20 cellular contexts compared by ENCODE assay signal in genomic region chr4:71694946-71695345, GRCh38.
DNase-seq lines count a peak whose midpoint lies in the region; ATAC-seq and TF ChIP-seq lines count a peak whose summit lies in the region.
"Had no signal": no experiment of that assay in that cellular context is flagged by ENCODE, and none has a peak within 500 bp of the region (broad histone marks: within the 10 kb centered on the region; RNA-seq: fewer than 3 reads in every experiment).

No MANE protein-coding gene starts in this region.

- H3K4me1 ChIP-seq in trophoblast cell (ENCODE audit: control insufficient read depth in 1 of 2, insufficient read depth in 2 of 2, low read length in 2 of 2) (no peaks in the 10 kb centered on the region), suprapubic skin (no peaks in the 10 kb centered on the region)
- H3K4me1 ChIP-seq: A549, BLaER1 had no signal

- H3K23ac ChIP-seq in trophoblast cell (ENCODE audit: low read length): no peak overlapping the region

- no peak for TF ChIP-seq POLR2A in suprapubic skin (IDR thresholded peaks at IDR 0.05)

- peaks cover 3% of the 10 kb centered on the region for H3K9me3 Mint-ChIP-seq in chondrocyte (ENCODE audit: low read depth)
- H3K9me3 Mint-ChIP-seq in activated naive CD4-positive, alpha-beta T cell treated with anti-CD3 and anti-CD28 coated beads, Interleukin-2, amount 50 U/mL, for 72 hours: no peaks in the 10 kb centered on the region
- H3K9me3 Mint-ChIP-seq: CD8-positive, alpha-beta T cell; IgD-negative memory B cell had no signal

- H4K12ac ChIP-seq in trophoblast cell (ENCODE audit: low read depth, low read length): no peak overlapping the region

- H2BK5ac ChIP-seq in trophoblast cell (ENCODE audit: low read depth, low read length, poor library complexity): no peak overlapping the region

- no peak overlapping the region for H3K4me3 Mint-ChIP-seq in chondrocyte (ENCODE audit: unreplicated experiment)
- H3K4me3 Mint-ChIP-seq: CD8-positive, alpha-beta T cell; IgD-negative memory B cell had no signal

- H3K79me2 ChIP-seq in trophoblast cell (ENCODE audit: control insufficient read depth, insufficient read depth, low read length, poor library complexity): no peaks in the 10 kb centered on the region

- H4K91ac ChIP-seq in trophoblast cell (ENCODE audit: low read depth, low read length): no peak overlapping the region

- no peak overlapping the region for H3K4ac ChIP-seq in trophoblast cell (ENCODE audit: low read depth, low read length)

- H3K4me1 Mint-ChIP-seq in chondrocyte (ENCODE audit: low read depth): peaks cover 51% of the 10 kb centered on the region
- H3K4me1 Mint-ChIP-seq: IgD-negative memory B cell had no signal

- no peak for TF ChIP-seq CTCF in AG10803 (conservative IDR thresholded peaks at IDR 0.05; ENCODE audit: low read length)
- no peak for TF ChIP-seq CTCF in chondrocyte (IDR thresholded peaks at IDR 0.05)
- no peak for TF ChIP-seq CTCF in suprapubic skin (IDR thresholded peaks at IDR 0.05)

- H3K18ac ChIP-seq in trophoblast cell (ENCODE audit: low read length): no peak overlapping the region

- TF ChIP-seq EP300 in suprapubic skin (IDR thresholded peaks at IDR 0.05): no peak

- H3K4me2 ChIP-seq in trophoblast cell (ENCODE audit: low read length): no peak overlapping the region
- H3K4me2 ChIP-seq: A549, BLaER1 had no signal

- WGBS in trophoblast cell (ENCODE audit: extremely low coverage, insufficient coverage, insufficient read length): no CpG with 5 or more reads among the region's 5 CpGs
- WGBS in suprapubic skin: 35% methylated on average over 5 of the region's 5 CpGs

- H4K8ac ChIP-seq in trophoblast cell (ENCODE audit: low read depth, low read length): no peak overlapping the region

- H3K27ac Mint-ChIP-seq in chondrocyte (ENCODE audit: unreplicated experiment): peak overlapping the region; percentile 52
- no peak overlapping the region for H3K27ac Mint-ChIP-seq in activated naive CD4-positive, alpha-beta T cell treated with anti-CD3 and anti-CD28 coated beads, Interleukin-2, amount 50 U/mL, for 72 hours
- H3K27ac Mint-ChIP-seq: CD8-positive, alpha-beta T cell; IgD-negative memory B cell had no signal

- no peaks in the 10 kb centered on the region for H3K36me3 Mint-ChIP-seq in chondrocyte (ENCODE audit: low read depth)
- no peaks in the 10 kb centered on the region for H3K36me3 Mint-ChIP-seq in activated naive CD4-positive, alpha-beta T cell treated with anti-CD3 and anti-CD28 coated beads, Interleukin-2, amount 50 U/mL, for 72 hours
- H3K36me3 Mint-ChIP-seq: CD8-positive, alpha-beta T cell; IgD-negative memory B cell had no signal

- no peaks in the 10 kb centered on the region for H3K27me3 Mint-ChIP-seq in chondrocyte (ENCODE audit: low read depth)

- H3K9ac ChIP-seq in trophoblast cell (ENCODE audit: low read length): no peak overlapping the region
- H3K9ac ChIP-seq: BLaER1, GM23248 had no signal

- H2AK5ac ChIP-seq in trophoblast cell (ENCODE audit: low read length): no peak overlapping the region

- no peak overlapping the region for H2BK12ac ChIP-seq in trophoblast cell (ENCODE audit: low read length)

- no peak overlapping the region for H2AFZ ChIP-seq in trophoblast cell (ENCODE audit: insufficient read depth, low read length, poor library complexity)
- H2AFZ ChIP-seq: GM23248 had no signal

- no peak overlapping the region for H2BK120ac ChIP-seq in trophoblast cell (ENCODE audit: insufficient read depth, low read length, poor library complexity)

- no peaks in the 10 kb centered on the region for H3K79me1 ChIP-seq in trophoblast cell (ENCODE audit: low read length)

- DNase-seq in AG10803 (ENCODE audit: low read depth) (peak; percentile 61), HS-27A (ENCODE audit: low read depth) (peak; percentile 30), chondrocyte (ENCODE audit: low spot score) (no peak), trophoblast cell (peak; percentile 31 to 84), suprapubic skin (ENCODE audit: low spot score in 2 of 2) (no peak), DMS79 (lab: John Stamatoyannopoulos, UW) (no peak)
- no peak for DNase-seq in activated naive CD4-positive, alpha-beta T cell treated with anti-CD3 and anti-CD28 coated beads, Interleukin-2, amount 50 U/mL, for 72 hours (ENCODE audit: low spot score in 2 of 2)
- DNase-seq: Calu3; CD8-positive, alpha-beta T cell; DND-41; GDM1; GM23248; HCEC 1CT; Karpas-422; KBM-7 had no signal

- ATAC-seq in activated naive CD4-positive, alpha-beta T cell treated with anti-CD3 and anti-CD28 coated beads, Interleukin-2, amount 50 U/mL, for 72 hours: no peak
- ATAC-seq: A549; CD8-positive, alpha-beta T cell had no signal

- H3K9me3 ChIP-seq in trophoblast cell (ENCODE audit: insufficient read depth, low read depth, low read length): no peaks in the 10 kb centered on the region
- H3K9me3 ChIP-seq in suprapubic skin: no peaks in the 10 kb centered on the region
- H3K9me3 ChIP-seq: A549, BLaER1 had no signal

- H3K14ac ChIP-seq in trophoblast cell (ENCODE audit: low read length): no peak overlapping the region

- H3K36me3 ChIP-seq in trophoblast cell (ENCODE audit: control insufficient read depth in 1 of 2, insufficient read depth in 2 of 2, low read length in 2 of 2) (no peaks in the 10 kb centered on the region), suprapubic skin (no peaks in the 10 kb centered on the region)
- H3K36me3 ChIP-seq: BLaER1 had no signal

- H3K27ac ChIP-seq in trophoblast cell (ENCODE audit: low read depth, low read length) (no peak overlapping the region), suprapubic skin (no peak overlapping the region)
- H3K27ac ChIP-seq: 22Rv1, A549, BLaER1, GM23248, HL-60 had no signal

- H3K4me3 ChIP-seq in AG10803 (ENCODE audit: low read length): no peak overlapping the region
- no peak overlapping the region for H3K4me3 ChIP-seq in trophoblast cell (ENCODE audit: low read depth, low read length)
- H3K4me3 ChIP-seq in suprapubic skin: no peak overlapping the region
- H3K4me3 ChIP-seq: A549, BLaER1, GM23248 had no signal

- no peaks in the 10 kb centered on the region for H3K27me3 ChIP-seq in trophoblast cell (ENCODE audit: insufficient read depth, low read length)
- no peaks in the 10 kb centered on the region for H3K27me3 ChIP-seq in suprapubic skin
- H3K27me3 ChIP-seq: BLaER1 had no signal

Comparison
In these comparisons a context has a peak if more than half of its experiments do, and no peak if none do; other contexts are left out.
1. DNase-seq: peak in AG10803 (single experiment), HS-27A (single experiment) and trophoblast cell (2 of 2); none in chondrocyte (single experiment), suprapubic skin (0 of 2), activated naive CD4-positive, alpha-beta T cell treated with anti-CD3 and anti-CD28 coated beads, Interleukin-2, amount 50 U/mL, for 72 hours (0 of 2) and DMS79 (single experiment).